14 cellular contexts compared by ENCODE assay signal in genomic region chr12:131056626-131057025, GRCh38.
DNase-seq lines count a peak whose midpoint lies in the region; ATAC-seq, FAIRE-seq and TF ChIP-seq lines count a peak whose summit lies in the region.
"Had no signal": no experiment of that assay in that cellular context is flagged by ENCODE, and none has a peak within 500 bp of the region (broad histone marks: within the 10 kb centered on the region; RNA-seq: fewer than 3 reads in every experiment).

No MANE protein-coding gene starts in this region.

- no peak for FAIRE-seq in kidney (lab: Jason Lieb, UNC)
- FAIRE-seq: GM18507 had no signal

- H3K9me3 ChIP-seq in kidney (ENCODE audit: control insufficient read depth in 1 of 2, low read length in 2 of 2) = no peaks in the 10 kb centered on the region

- TF ChIP-seq CTCF in kidney (IDR thresholded peaks at IDR 0.05; ENCODE audit: borderline replicate concordance, extremely low read depth, insufficient read depth) = no peak

- H3K36me3 ChIP-seq in kidney (ENCODE audit: control insufficient read depth in 1 of 2, insufficient read depth in 2 of 2, low read length in 2 of 2) = no peaks in the 10 kb centered on the region

- intact Hi-C loops in kidney (cut with DNase I) = no loop called here
- intact Hi-C loops in sciatic nerve (cut with DNase I) = no loop called here

- ATAC-seq in sciatic nerve (peak; percentile 9), GM18861 (IDR thresholded peaks at IDR 0.05; ENCODE audit: unreplicated experiment) (no peak), HG02885 (IDR thresholded peaks at IDR 0.05; ENCODE audit: poor library complexity, unreplicated experiment) (no peak)
- ATAC-seq: GM23338 had no signal

- DNase-seq in NCI-H748 (lab: John Stamatoyannopoulos, UW; ENCODE audit: unreplicated experiment) = peak; percentile 27
- no peak for DNase-seq in NCI-H748 treated with DMSO at 0.1 percent for 48 hours (lab: John Stamatoyannopoulos, UW)
- DNase-seq in NCI-H69 (lab: John Stamatoyannopoulos, UW) = peak; percentile 15
- DNase-seq in kidney = peak; percentile 35
- peak; percentile 47 for DNase-seq in sciatic nerve (ENCODE audit: low spot score)
- no peak for DNase-seq in amniotic stem cell (lab: John Stamatoyannopoulos, UW)
- DNase-seq: CD4-positive, CD25-positive, alpha-beta regulatory T cell; DMS53; H7 had no signal

- no peaks in the 10 kb centered on the region for H3K4me1 ChIP-seq in kidney (ENCODE audit: control insufficient read depth in 1 of 2, insufficient read depth in 1 of 2, low read depth in 1 of 2, low read length in 2 of 2)

- H3K27ac ChIP-seq in kidney (ENCODE audit: low read depth in 2 of 2, low read length in 2 of 2) = no peak overlapping the region
- H3K27ac ChIP-seq: 22Rv1 had no signal

- no peak overlapping the region for H3K9ac ChIP-seq in kidney (ENCODE audit: low read length in 2 of 2)

- H3K4me3 ChIP-seq in kidney (ENCODE audit: low read length in 2 of 2) = no peak overlapping the region
- H3K4me3 ChIP-seq: GM23338 had no signal

Comparison
In these comparisons a context has a peak if more than half of its experiments do, and no peak if none do; other contexts are left out.
1. DNase-seq: peak in NCI-H748 (single experiment), NCI-H69 (single experiment), kidney (single experiment) and sciatic nerve (single experiment); none in NCI-H748 treated with DMSO at 0.1 percent for 48 hours (single experiment) and amniotic stem cell (single experiment).